19 cellular contexts compared by ENCODE assay signal in the genomic region with DNA sequence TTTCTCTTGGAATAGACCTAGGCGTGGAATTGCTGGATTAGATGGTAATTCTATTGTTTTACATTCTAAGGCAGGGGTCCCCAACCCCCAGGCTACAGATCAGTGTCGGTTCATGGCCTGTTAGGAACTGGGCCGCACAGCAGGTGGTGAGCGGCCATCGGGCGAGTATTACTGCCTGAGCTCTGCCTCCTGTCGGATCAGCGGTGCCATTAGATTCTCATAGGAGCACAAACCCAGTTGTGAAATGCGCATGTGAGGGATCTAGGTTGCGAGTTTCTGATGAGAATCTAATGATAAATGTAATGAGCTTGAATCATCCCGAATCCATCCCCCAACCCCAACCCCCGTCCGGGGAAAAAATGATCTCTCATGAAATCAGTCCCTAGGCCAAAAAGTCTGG. TPM values are rescaled to one million over a fixed set of nuclear protein-coding genes. Genes with fewer than 3 reads are reported as not detected.
DNase-seq lines count a peak whose midpoint lies in the region; ATAC-seq and TF ChIP-seq lines count a peak whose summit lies in the region.
"Had no signal": no experiment of that assay in that cellular context is flagged by ENCODE, and none has a peak within 500 bp of the region (broad histone marks: within the 10 kb centered on the region; RNA-seq: fewer than 3 reads in every experiment).

No MANE protein-coding gene starts in this region.

- intact Hi-C loops in sciatic nerve (cut with DNase I): no loop called here
- intact Hi-C loops in heart right ventricle (cut with DNase I): loop anchor here in 4 of 10 donors (2.0 to 10.0 kb wide), 2 partner anchors 18 to 48 kb away; partner anchors contain the start of gene CETP (in 3 of the 4)

- H3K27ac ChIP-seq in SJSA1 (peak overlapping the region; percentile 85; the same call in 1 of the 2 replicates), brain microvascular endothelial cell (peak overlapping the region; percentile 13), heart right ventricle (peak overlapping the region in 4 of 10 donors; percentile 23 to 82 (median 50))
- H3K27ac ChIP-seq: ascending aorta, coronary artery, suprapubic skin had no signal

- H3K27me3 ChIP-seq in SJSA1 (replicated peaks) (no peaks in the 10 kb centered on the region), brain microvascular endothelial cell (replicated peaks) (no peaks in the 10 kb centered on the region), heart right ventricle (no peaks in the 10 kb centered on the region)
- H3K27me3 ChIP-seq: ascending aorta, suprapubic skin had no signal

- H3K36me3 Mint-ChIP-seq in activated T-cell treated with anti-CD3 and anti-CD28 coated beads, Interleukin-2, amount 50 U/mL, for 72 hours (ENCODE audit: insufficient read depth in 2 of 2): peaks cover 11 to 20% of the 10 kb centered on the region in 2 donors

- no peak overlapping the region for H3K4me3 ChIP-seq in SJSA1
- H3K4me3 ChIP-seq in brain microvascular endothelial cell (ENCODE audit: low read depth, low read length): no peak overlapping the region
- H3K4me3 ChIP-seq in heart right ventricle: no peak overlapping the region
- H3K4me3 ChIP-seq: ascending aorta, coronary artery, suprapubic skin had no signal

- in situ Hi-C loops in brain microvascular endothelial cell (cut with HindIII; ENCODE audit: low pct_ligation_motif_present, low sequenced_read_pairs): no loop called here

- H3K4me1 Mint-ChIP-seq in activated T-cell treated with anti-CD3 and anti-CD28 coated beads, Interleukin-2, amount 50 U/mL, for 72 hours (ENCODE audit: low read depth): peaks cover 94% of the 10 kb centered on the region
- H3K4me1 Mint-ChIP-seq: neural crest cell had no signal

- peak overlapping the region; percentile 96 for H3K27ac Mint-ChIP-seq in activated T-cell treated with anti-CD3 and anti-CD28 coated beads, Interleukin-2, amount 50 U/mL, for 72 hours

- no peaks in the 10 kb centered on the region for H3K27me3 Mint-ChIP-seq in activated T-cell treated with anti-CD3 and anti-CD28 coated beads, Interleukin-2, amount 50 U/mL, for 72 hours (ENCODE audit: low read depth)

- H3K4me1 ChIP-seq in SJSA1 (replicated peaks) (peaks cover 27% of the 10 kb centered on the region), heart right ventricle (peaks cover 0 to 43% (median 4%) of the 10 kb centered on the region in 9 donors)
- H3K4me1 ChIP-seq: ascending aorta, suprapubic skin had no signal

- peaks cover 21% of the 10 kb centered on the region for H3K36me3 ChIP-seq in SJSA1
- H3K36me3 ChIP-seq in brain microvascular endothelial cell (replicated peaks): peaks cover 1% of the 10 kb centered on the region
- H3K36me3 ChIP-seq in heart right ventricle: peaks cover 0 to 16% (median 0%) of the 10 kb centered on the region in 9 donors
- H3K36me3 ChIP-seq: ascending aorta, suprapubic skin had no signal

- peak overlapping the region; percentile 64 to 81 for H3K4me3 Mint-ChIP-seq in activated T-cell treated with anti-CD3 and anti-CD28 coated beads, Interleukin-2, amount 50 U/mL, for 72 hours
- H3K4me3 Mint-ChIP-seq: neural crest cell had no signal

- no peaks in the 10 kb centered on the region for H3K9me3 Mint-ChIP-seq in activated T-cell treated with anti-CD3 and anti-CD28 coated beads, Interleukin-2, amount 50 U/mL, for 72 hours
- H3K9me3 Mint-ChIP-seq: neural crest cell had no signal

- no peak for ATAC-seq in activated T-cell treated with anti-CD3 and anti-CD28 coated beads, Interleukin-2, amount 50 U/mL, for 72 hours (replicated peaks in 1 of 2)
- ATAC-seq in sciatic nerve: no peak
- ATAC-seq in heart right ventricle: no peak

- no peaks in the 10 kb centered on the region for H3K9me3 ChIP-seq in SJSA1 (replicated peaks)
- H3K9me3 ChIP-seq in heart right ventricle: no peaks in the 10 kb centered on the region
- H3K9me3 ChIP-seq: ascending aorta, suprapubic skin had no signal

- DNase-seq in activated T-cell treated with anti-CD3 and anti-CD28 coated beads, Interleukin-2, amount 50 U/mL, for 72 hours: no peak
- DNase-seq in activated T-cell treated with anti-CD3 and anti-CD28 coated beads for 4 hours (no peak), SJSA1 (ENCODE audit: low read depth in 1 of 2, low spot score in 2 of 2) (no peak), brain microvascular endothelial cell (no peak), sciatic nerve (ENCODE audit: low spot score) (peak; percentile 23), heart right ventricle (no peak), amygdala (lab: John Stamatoyannopoulos, UW) (no peak), NCI-H1417 (lab: John Stamatoyannopoulos, UW) (no peak)
- DNase-seq: erythroblast, Kasumi-1, mammary epithelial cell, NCI-H1436 treated with DMSO at 0.1 percent for 48 hours, NCI-H446 had no signal

- TF ChIP-seq CTCF in brain microvascular endothelial cell (IDR thresholded peaks at IDR 0.05; ENCODE audit: low read depth, low read length, missing control alignments) (no peak), heart right ventricle (IDR thresholded peaks at IDR 0.05) (no peak)

- 91% methylated on average over 13 of the region's 13 CpGs for WGBS in heart right ventricle, 2 donors

RNA-seq across cellular contexts. Expression of gene NLRC5, which starts 23.0 kb away (rescaled TPM):
- 100 to 1,000 TPM; 239 to 256 TPM for total RNA-seq in activated T-cell treated with anti-CD3 and anti-CD28 coated beads, Interleukin-2, amount 50 U/mL, for 72 hours
- total RNA-seq in SJSA1 (2014; rRNA removed; shearing (Covaris generic)): 28.8 and 29.4 TPM in 2 replicates
- total RNA-seq in sciatic nerve: 60.1 TPM
- 10 to 100 TPM in 8 of 10 donors, 1 to 10 TPM in 2; 7.5 to 49.6 (median 13.5) TPM for total RNA-seq in heart right ventricle
- polyA plus RNA-seq in heart right ventricle: 10 to 100 TPM in 1 of 2 donors, 1 to 10 TPM in 1; 6.2 to 26.0 TPM

RNA-seq across cellular contexts. Expression of gene CETP, which starts 50.6 kb away (rescaled TPM):
- total RNA-seq in activated T-cell treated with anti-CD3 and anti-CD28 coated beads, Interleukin-2, amount 50 U/mL, for 72 hours: under 1 TPM in 1 of 2 donors, not detected in 1; 0.36 TPM
- total RNA-seq in SJSA1 (2014; rRNA removed; shearing (Covaris generic)): 0.08 TPM in 1 of 2 replicates, not detected in the other
- total RNA-seq in sciatic nerve: 8.2 TPM
- total RNA-seq in heart right ventricle: 1 to 10 TPM in 1 of 10 donors, under 1 TPM in 6, not detected in 3; 0.17 to 2.1 (median 0.31) TPM
- under 1 TPM; 0.15 to 0.32 TPM for polyA plus RNA-seq in heart right ventricle
- total RNA-seq: ascending aorta, G401, mammary epithelial cell, neural crest cell, renal cortical epithelial cell had no signal
- polyA plus RNA-seq: mammary epithelial cell had no signal
